1 cellular context compared by ENCODE assay signal in genomic region chr14:75514673-75515630, GRCh38.
TF ChIP-seq lines count a peak whose summit lies in the region.

No MANE protein-coding gene starts in this region.

TF ChIP-seq in SK-N-SH, 30 proteins besides CTCF, POLR2A, EP300 and RAD21 (continued from another document):
- TF ChIP-seq PBX3 (IDR thresholded peaks at IDR 0.05) (no peak), MXI1 (IDR thresholded peaks at IDR 0.05; ENCODE audit: low read depth, low read length) (no peak), ELF1 (IDR thresholded peaks at IDR 0.05) (no peak), TEAD4 (IDR thresholded peaks at IDR 0.05; ENCODE audit: borderline replicate concordance, insufficient read depth) (no peak), SMC3 (IDR thresholded peaks at IDR 0.05; ENCODE audit: low read depth, low read length) (no peak), FOSL2 (IDR thresholded peaks at IDR 0.05; ENCODE audit: borderline replicate concordance, low read depth) (no peak)
